ENCODE assay signal across 9 cellular contexts in genomic region chr4:119025916-119026661, GRCh38.
A peak's percentile ranks its signal among the peaks of the same experiment; 100 is the strongest.
DNase-seq lines count a peak whose midpoint lies in the region; TF ChIP-seq lines count a peak whose summit lies in the region.
"Had no signal": no experiment of that assay in that cellular context is flagged by ENCODE, and none has a peak within 500 bp of the region (broad histone marks: within the 10 kb centered on the region; RNA-seq: fewer than 3 reads in every experiment).

No MANE protein-coding gene starts in this region.

- peaks cover 11% of the 10 kb centered on the region for H3F3A ChIP-seq in SK-N-SH (replicated peaks; ENCODE audit: insufficient read depth)

- peak overlapping the region in 1 of 2 experiments; percentile 5; a peak in 1 of 4 replicates for H3K4me3 ChIP-seq in SK-N-SH (ENCODE audit: low read depth in 2 of 2, low read length in 1 of 2)

- no peaks in the 10 kb centered on the region for H3K27me3 ChIP-seq in SK-N-SH (ENCODE audit: insufficient read depth)

- H2AFZ ChIP-seq in SK-N-SH (ENCODE audit: low read depth): peak overlapping the region; percentile 84; the same call in 1 of the 2 replicates

- H3K27ac ChIP-seq in SK-N-SH (ENCODE audit: low read depth in 2 of 2, low read length in 1 of 2): peak overlapping the region; percentile 34 to 63; a peak in 3 of 4 replicates

- peak overlapping the region; percentile 36; the same call in 1 of the 2 replicates for H3K4me2 ChIP-seq in SK-N-SH

- CTCF ChIA-PET in SK-N-SH (lab: Yijun Ruan, JAX): interaction anchor here (1.8 to 1.9 kb wide), 2 partner anchors 15 to 16 kb away, joined by 8 to 10 read pairs; no protein-coding TSS in a partner anchor

- no peaks in the 10 kb centered on the region for H3K79me2 ChIP-seq in SK-N-SH (ENCODE audit: insufficient read depth)

- no peaks in the 10 kb centered on the region for H3K9me3 ChIP-seq in SK-N-SH

- no peaks in the 10 kb centered on the region for H4K20me1 ChIP-seq in SK-N-SH (ENCODE audit: insufficient read depth)

- POLR2A ChIA-PET in SK-N-SH (lab: Yijun Ruan, JAX): no interaction called here

- no peak for TF ChIP-seq EP300 in SK-N-SH (IDR thresholded peaks at IDR 0.05; ENCODE audit: borderline replicate concordance in 1 of 2, low read depth in 1 of 2, low read length in 1 of 2)

- DNase-seq in EL: peak; percentile 77
- DNase-seq in SK-N-SH: no peak
- DNase-seq in glomerular visceral epithelial cell (ENCODE audit: extremely low spot score): peak; percentile 50
- peak; percentile 96 for DNase-seq in renal cortical epithelial cell (ENCODE audit: low read depth)
- DNase-seq in activated T-cell treated with anti-CD3 and anti-CD28 coated beads for 4 hours: no peak
- no peak for DNase-seq in NCI-H2081 (lab: John Stamatoyannopoulos, UW)
- DNase-seq in germinal center (ENCODE audit: low spot score): no peak
- no peak for DNase-seq in stimulated activated CD4-positive, alpha-beta T cell treated with anti-CD3 and anti-CD28 coated beads, Interleukin-12 subunit alpha, Interleukin-12 subunit beta, amount 100 ng/mL, for 4 hours
- DNase-seq: activated CD8-positive, alpha-beta T cell treated with anti-CD3 and anti-CD28 coated beads for 36 hours had no signal

- 26% methylated on average over 4 of the region's 4 CpGs for WGBS in SK-N-SH (ENCODE audit: low lambda C conversion rate)

- peaks cover 0 to 24% of the 10 kb centered on the region in 2 experiments; a peak in 3 of 4 replicates for H3K4me1 ChIP-seq in SK-N-SH (ENCODE audit: control insufficient read depth in 1 of 2, insufficient read depth in 2 of 2, low read depth in 1 of 2, low read length in 1 of 2)

- no peak for TF ChIP-seq RAD21 in SK-N-SH (IDR thresholded peaks at IDR 0.05; ENCODE audit: low read length)

- H3K9me2 ChIP-seq in SK-N-SH: peaks cover 4% of the 10 kb centered on the region; the same call in 1 of the 2 replicates

- no peak for TF ChIP-seq CTCF in SK-N-SH (IDR thresholded peaks at IDR 0.05)

- peak overlapping the region; percentile 27; the same call in 1 of the 2 replicates for H3K9ac ChIP-seq in SK-N-SH

- H3K36me3 ChIP-seq in SK-N-SH (replicated peaks in 1 of 2; ENCODE audit: control insufficient read depth in 1 of 2, insufficient read depth in 2 of 2, low read length in 1 of 2): peaks cover 0 to 75% of the 10 kb centered on the region in 2 experiments

TF ChIP-seq in SK-N-SH, 30 proteins besides CTCF, POLR2A, EP300 and RAD21:
- TF ChIP-seq REST (IDR thresholded peaks at IDR 0.05; ENCODE audit: low read depth, low read length): no peak
- TF ChIP-seq, protein P1, sequence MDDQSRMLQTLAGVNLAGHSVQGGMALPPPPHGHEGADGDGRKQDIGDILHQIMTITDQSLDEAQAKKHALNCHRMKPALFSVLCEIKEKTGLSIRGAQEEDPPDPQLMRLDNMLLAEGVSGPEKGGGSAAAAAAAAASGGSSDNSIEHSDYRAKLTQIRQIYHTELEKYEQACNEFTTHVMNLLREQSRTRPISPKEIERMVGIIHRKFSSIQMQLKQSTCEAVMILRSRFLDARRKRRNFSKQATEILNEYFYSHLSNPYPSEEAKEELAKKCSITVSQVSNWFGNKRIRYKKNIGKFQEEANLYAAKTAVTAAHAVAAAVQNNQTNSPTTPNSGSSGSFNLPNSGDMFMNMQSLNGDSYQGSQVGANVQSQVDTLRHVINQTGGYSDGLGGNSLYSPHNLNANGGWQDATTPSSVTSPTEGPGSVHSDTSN (IDR thresholded peaks at IDR 0.05): 0 out of 2 replicates have a peak, but pooled peaks have one; percentile 8

Comparison
In these comparisons a context has a peak if more than half of its experiments do, and no peak if none do; other contexts are left out.
1. DNase-seq: peak in EL (single experiment), glomerular visceral epithelial cell (single experiment) and renal cortical epithelial cell (single experiment); none in SK-N-SH (single experiment), activated T-cell treated with anti-CD3 and anti-CD28 coated beads for 4 hours (single experiment), NCI-H2081 (0 of 2), germinal center (single experiment) and stimulated activated CD4-positive, alpha-beta T cell treated with anti-CD3 and anti-CD28 coated beads, Interleukin-12 subunit alpha, Interleukin-12 subunit beta, amount 100 ng/mL, for 4 hours (single experiment).